8 cellular contexts compared by ENCODE assay signal in genomic region chr10:43573250-43574034, GRCh38. TPM values are rescaled to one million over a fixed set of nuclear protein-coding genes. Genes with fewer than 3 reads are reported as not detected.
DNase-seq lines count a peak whose midpoint lies in the region; ATAC-seq and TF ChIP-seq lines count a peak whose summit lies in the region.

No MANE protein-coding gene starts in this region.

- no peak overlapping the region for H3K9ac ChIP-seq in BLaER1
- peak overlapping the region; percentile 66 for H3K9ac ChIP-seq in endocrine pancreas (ENCODE audit: control insufficient read depth, insufficient read depth, low read length)
- H3K9ac ChIP-seq in neural progenitor cell: no peak overlapping the region

- H3K27ac ChIP-seq in BLaER1 (no peak overlapping the region), neural progenitor cell (no peak overlapping the region)

- H3K4me3 ChIP-seq in BLaER1 (peak overlapping the region; percentile 66), NB4 (ENCODE audit: low read depth, low read length) (peak overlapping the region; percentile 43), endocrine pancreas (ENCODE audit: control insufficient read depth, insufficient read depth, low read length) (peak overlapping the region; percentile 43), neural progenitor cell (peak overlapping the region; percentile 45)

- H3K27ac Mint-ChIP-seq in neural progenitor cell: peak overlapping the region; percentile 83

- ATAC-seq in GM19351 (IDR thresholded peaks at IDR 0.05; ENCODE audit: unreplicated experiment): no peak

- no peaks in the 10 kb centered on the region for H3K27me3 ChIP-seq in BLaER1
- no peaks in the 10 kb centered on the region for H3K27me3 ChIP-seq in endocrine pancreas (ENCODE audit: control insufficient read depth, insufficient read depth, low read length)
- H3K27me3 ChIP-seq in neural progenitor cell: peaks cover 34% of the 10 kb centered on the region

- peaks cover 11% of the 10 kb centered on the region for H3K4me1 Mint-ChIP-seq in neural progenitor cell

- DNase-seq in NB4 (ENCODE audit: low read depth): no peak
- peak; percentile 11 for DNase-seq in neural progenitor cell (ENCODE audit: low spot score)
- no peak for DNase-seq in ecto neural progenitor cell (ENCODE audit: low spot score)
- no peak for DNase-seq in HuH-7.5 (ENCODE audit: low spot score)
- no peak for DNase-seq in SHP77 (lab: John Stamatoyannopoulos, UW)

- no peaks in the 10 kb centered on the region for H4K20me1 ChIP-seq in BLaER1
- H4K20me1 ChIP-seq in neural progenitor cell (ENCODE audit: low read depth): no peaks in the 10 kb centered on the region

- peaks cover 3% of the 10 kb centered on the region for H3F3A ChIP-seq in neural progenitor cell (ENCODE audit: low read depth)

- peaks cover 29% of the 10 kb centered on the region for H3K9me3 Mint-ChIP-seq in neural progenitor cell

- no peaks in the 10 kb centered on the region for H3K79me2 ChIP-seq in neural progenitor cell (ENCODE audit: low read depth)

- peaks cover 7% of the 10 kb centered on the region for H3K36me3 ChIP-seq in BLaER1
- H3K36me3 ChIP-seq in endocrine pancreas (ENCODE audit: control insufficient read depth, insufficient read depth, low read length): no peaks in the 10 kb centered on the region
- no peaks in the 10 kb centered on the region for H3K36me3 ChIP-seq in neural progenitor cell

- peak overlapping the region; percentile 92 for H2AFZ ChIP-seq in neural progenitor cell (replicated peaks)

- H3K4me2 ChIP-seq in BLaER1 (peak overlapping the region; percentile 65), neural progenitor cell (peak overlapping the region; percentile 83)

- H3K4me1 ChIP-seq in BLaER1: peaks cover 19% of the 10 kb centered on the region
- H3K4me1 ChIP-seq in endocrine pancreas (ENCODE audit: control insufficient read depth, insufficient read depth, low read length): no peaks in the 10 kb centered on the region
- peaks cover 13% of the 10 kb centered on the region for H3K4me1 ChIP-seq in neural progenitor cell

- peak overlapping the region; percentile 88 for H3K4me3 Mint-ChIP-seq in neural progenitor cell

- no peaks in the 10 kb centered on the region for H3K27me3 Mint-ChIP-seq in neural progenitor cell (ENCODE audit: insufficient read depth, low read depth)

- no peak for TF ChIP-seq POLR2A in NB4 (IDR thresholded peaks at IDR 0.05; ENCODE audit: extremely low read depth, insufficient read length)

- TF ChIP-seq CTCF in NB4 (IDR thresholded peaks at IDR 0.05; ENCODE audit: low read depth, low read length) (no peak), neural progenitor cell (IDR thresholded peaks at IDR 0.05) (no peak)

- H3K9me3 ChIP-seq in BLaER1 (peaks cover 54% of the 10 kb centered on the region), endocrine pancreas (ENCODE audit: control insufficient read depth, low read length) (no peaks in the 10 kb centered on the region), neural progenitor cell (ENCODE audit: low read depth) (no peaks in the 10 kb centered on the region)

- H3K36me3 Mint-ChIP-seq in neural progenitor cell: peaks cover 16% of the 10 kb centered on the region

RNA-seq across cellular contexts. Expression of gene ZNF239, which starts 1.0 kb away (rescaled TPM):
- total RNA-seq in neural progenitor cell (ENCODE audit: low replicate concordance): 7.1 and 16.9 TPM in 2 replicates

RNA-seq across cellular contexts. Expression of gene ZNF485, which starts 32.8 kb away (rescaled TPM):
- 4.7 and 5.4 TPM in 2 replicates for total RNA-seq in neural progenitor cell (ENCODE audit: low replicate concordance)
